In genomic region chr19:1880611-1881392, GRCh38 we compare ENCODE assay signal across 14 cellular contexts. TPM values are rescaled to one million over a fixed set of nuclear protein-coding genes. Genes with fewer than 3 reads are reported as not detected.
DNase-seq lines count a peak whose midpoint lies in the region; ATAC-seq and TF ChIP-seq lines count a peak whose summit lies in the region.
"Had no signal": no experiment of that assay in that cellular context is flagged by ENCODE, and none has a peak within 500 bp of the region (broad histone marks: within the 10 kb centered on the region; RNA-seq: fewer than 3 reads in every experiment).

No MANE protein-coding gene starts in this region.

- peaks cover 22% of the 10 kb centered on the region for H3K4me1 Mint-ChIP-seq in MCF 10A (ENCODE audit: insufficient read depth, unreplicated experiment)
- H3K4me1 Mint-ChIP-seq in activated naive CD8-positive, alpha-beta T cell treated with anti-CD3 and anti-CD28 coated beads, Interleukin-2, amount 10 ng/mL, durations not matched to agents 7 days and 5 days, result peaks cover 27% of the 10 kb centered on the region

- no peak overlapping the region for H3K4me3 Mint-ChIP-seq in MCF 10A (ENCODE audit: unreplicated experiment)
- H3K4me3 Mint-ChIP-seq in activated naive CD8-positive, alpha-beta T cell treated with anti-CD3 and anti-CD28 coated beads, Interleukin-2, amount 10 ng/mL, durations not matched to agents 7 days and 5 days, result peak overlapping the region; percentile 49

- H3K27ac ChIP-seq in breast epithelium (peak overlapping the region; percentile 48 to 72), left lung (peak overlapping the region; percentile 19 to 65), temporal lobe (ENCODE audit: low read depth, low read length) (peak overlapping the region; percentile 85)
- H3K27ac ChIP-seq: KMS-11 had no signal

- intact Hi-C loops in breast epithelium (cut with DNase I; ENCODE audit: low total_unique reads), result no loop called here
- intact Hi-C loops in MCF 10A (cut with micrococcal nuclease), result no loop called here
- intact Hi-C loops in left lung (cut with DNase I), result no loop called here

- no peaks in the 10 kb centered on the region for H3K36me3 ChIP-seq in breast epithelium
- H3K36me3 ChIP-seq in left lung, result peaks cover 0 to 23% of the 10 kb centered on the region in 2 donors

- no TSS peak for BruUV-seq in MCF 10A (replicated peaks; lab: Mats Ljungman, UMichigan)

- H3K4me1 ChIP-seq in breast epithelium (peaks cover 19 to 33% of the 10 kb centered on the region in 2 donors), left lung (peaks cover 21 to 58% of the 10 kb centered on the region in 2 donors)

- no peaks in the 10 kb centered on the region for H3K9me3 Mint-ChIP-seq in MCF 10A (ENCODE audit: unreplicated experiment)
- H3K9me3 Mint-ChIP-seq in activated naive CD8-positive, alpha-beta T cell treated with anti-CD3 and anti-CD28 coated beads, Interleukin-2, amount 10 ng/mL, durations not matched to agents 7 days and 5 days, result no peaks in the 10 kb centered on the region

- H3K27me3 ChIP-seq in breast epithelium (no peaks in the 10 kb centered on the region), left lung (no peaks in the 10 kb centered on the region)

- DNase-seq in breast epithelium (ENCODE audit: low spot score in 2 of 2) (no peak), MCF 10A (ENCODE audit: unreplicated experiment) (no peak), left lung (no peak), NCI-H2171 (lab: John Stamatoyannopoulos, UW) (no peak)
- DNase-seq in activated naive CD8-positive, alpha-beta T cell treated with anti-CD3 and anti-CD28 coated beads, Interleukin-2, amount 10 ng/mL, durations not matched to agents 7 days and 5 days, result no peak
- DNase-seq: erythroblast, mesendoderm, NCI-H187, NCI-H82, SIG-M5 had no signal

- no peak for ATAC-seq in activated naive CD8-positive, alpha-beta T cell treated with anti-CD3 and anti-CD28 coated beads, Interleukin-2, amount 10 ng/mL, durations not matched to agents 7 days and 5 days (ENCODE audit: low read depth)
- ATAC-seq in left lung (no peak), GM18873 (IDR thresholded peaks at IDR 0.05; ENCODE audit: low FRiP score, unreplicated experiment) (no peak), GM21737 (IDR thresholded peaks at IDR 0.05; ENCODE audit: unreplicated experiment) (no peak)

- H3K36me3 Mint-ChIP-seq in MCF 10A (ENCODE audit: insufficient read depth, unreplicated experiment), result peaks cover 6% of the 10 kb centered on the region
- H3K36me3 Mint-ChIP-seq in activated naive CD8-positive, alpha-beta T cell treated with anti-CD3 and anti-CD28 coated beads, Interleukin-2, amount 10 ng/mL, durations not matched to agents 7 days and 5 days, result peaks cover 24% of the 10 kb centered on the region

- H3K27me3 Mint-ChIP-seq in MCF 10A (ENCODE audit: insufficient read depth, unreplicated experiment), result no peaks in the 10 kb centered on the region
- no peaks in the 10 kb centered on the region for H3K27me3 Mint-ChIP-seq in activated naive CD8-positive, alpha-beta T cell treated with anti-CD3 and anti-CD28 coated beads, Interleukin-2, amount 10 ng/mL, durations not matched to agents 7 days and 5 days

- TF ChIP-seq CTCF in breast epithelium (IDR thresholded peaks at IDR 0.05), result no peak
- no peak for TF ChIP-seq CTCF in MCF 10A (IDR thresholded peaks at IDR 0.05; ENCODE audit: unreplicated experiment)
- TF ChIP-seq CTCF in left lung (IDR thresholded peaks at IDR 0.05), result no peak

- POLR2A ChIA-PET in MCF 10A (lab: Yijun Ruan, JAX), result no interaction called here
- POLR2A ChIA-PET in activated naive CD8-positive, alpha-beta T cell treated with anti-CD3 and anti-CD28 coated beads, Interleukin-2, amount 10 ng/mL, durations not matched to agents 7 days and 5 days (lab: Charles Lee), result interaction anchor here (0.6 to 6.9 kb wide), 4 partner anchors 16 to 52 kb away, joined by 3 to 103 read pairs (median 6); no protein-coding TSS in a partner anchor

- TF ChIP-seq POLR2A in breast epithelium (IDR thresholded peaks at IDR 0.05), result no peak

- CTCF ChIA-PET in MCF 10A (lab: Yijun Ruan, JAX), result no interaction called here

- H3K9me3 ChIP-seq in breast epithelium (no peaks in the 10 kb centered on the region), left lung (no peaks in the 10 kb centered on the region)

- H3K27ac Mint-ChIP-seq in MCF 10A (ENCODE audit: low read depth, unreplicated experiment), result no peak overlapping the region
- peak overlapping the region; percentile 54 for H3K27ac Mint-ChIP-seq in activated naive CD8-positive, alpha-beta T cell treated with anti-CD3 and anti-CD28 coated beads, Interleukin-2, amount 10 ng/mL, durations not matched to agents 7 days and 5 days

- H3K4me3 ChIP-seq in breast epithelium (peak overlapping the region in 2 of 3 donors; percentile 20 to 95), left lung (peak overlapping the region in 1 of 2 donors; percentile 86)

RNA-seq across cellular contexts. Expression of gene ABHD17A, which starts 4.5 kb away (rescaled TPM):
- 10 to 100 TPM; 62.4 to 81.3 (median 76.0) TPM for total RNA-seq in breast epithelium
- 38.9 and 39.5 TPM in 2 replicates for total RNA-seq in MCF 10A (2022)
- total RNA-seq in activated naive CD8-positive, alpha-beta T cell treated with anti-CD3 and anti-CD28 coated beads, Interleukin-2, amount 10 ng/mL, durations not matched to agents 7 days and 5 days, result 100 to 1,000 TPM; 185 to 194 TPM
- total RNA-seq in left lung, result 10 to 100 TPM; 70.2 to 72.7 TPM
- 22.6 TPM for total RNA-seq in temporal lobe

RNA-seq across cellular contexts. Expression of gene KLF16, which starts 17.4 kb away (rescaled TPM):
- total RNA-seq in breast epithelium (1 to 10 TPM; 2.9 to 4.6 (median 4.1) TPM), MCF 10A (2022) (27.0 and 45.5 TPM in 2 replicates), left lung (10 to 100 TPM; 18.5 to 28.8 TPM), temporal lobe (3.4 TPM)
- 10 to 100 TPM; 21.5 to 21.8 TPM for total RNA-seq in activated naive CD8-positive, alpha-beta T cell treated with anti-CD3 and anti-CD28 coated beads, Interleukin-2, amount 10 ng/mL, durations not matched to agents 7 days and 5 days

RNA-seq across cellular contexts. Expression of gene ADAT3, which starts 24.4 kb away (rescaled TPM):
- total RNA-seq in breast epithelium (1 to 10 TPM; 1.1 to 5.4 (median 4.9) TPM), MCF 10A (2022) (6.8 and 6.9 TPM in 2 replicates), left lung (1 to 10 TPM; 7.2 to 9.4 TPM), temporal lobe (0.74 TPM)
- 1 to 10 TPM; 7.6 to 9.3 TPM for total RNA-seq in activated naive CD8-positive, alpha-beta T cell treated with anti-CD3 and anti-CD28 coated beads, Interleukin-2, amount 10 ng/mL, durations not matched to agents 7 days and 5 days

RNA-seq across cellular contexts. Expression of gene SCAMP4, which starts 24.4 kb away (rescaled TPM):
- total RNA-seq in breast epithelium (10 to 100 TPM; 41.4 to 66.6 (median 44.6) TPM), MCF 10A (2022) (48.7 and 67.2 TPM in 2 replicates), left lung (10 to 100 TPM; 75.4 to 86.6 TPM), temporal lobe (22.1 TPM)
- 10 to 100 TPM; 35.1 to 35.2 TPM for total RNA-seq in activated naive CD8-positive, alpha-beta T cell treated with anti-CD3 and anti-CD28 coated beads, Interleukin-2, amount 10 ng/mL, durations not matched to agents 7 days and 5 days

RNA-seq across cellular contexts. Expression of gene REXO1, which starts 32.5 kb away (rescaled TPM):
- 10 to 100 TPM; 10.4 to 25.2 (median 19.7) TPM for total RNA-seq in breast epithelium
- 28.7 and 36.4 TPM in 2 replicates for total RNA-seq in MCF 10A (2022)
- total RNA-seq in activated naive CD8-positive, alpha-beta T cell treated with anti-CD3 and anti-CD28 coated beads, Interleukin-2, amount 10 ng/mL, durations not matched to agents 7 days and 5 days, result 10 to 100 TPM; 57.9 to 60.4 TPM
- 10 to 100 TPM; 20.3 to 30.8 TPM for total RNA-seq in left lung
- 9.6 TPM for total RNA-seq in temporal lobe
